In the genomic region with DNA sequence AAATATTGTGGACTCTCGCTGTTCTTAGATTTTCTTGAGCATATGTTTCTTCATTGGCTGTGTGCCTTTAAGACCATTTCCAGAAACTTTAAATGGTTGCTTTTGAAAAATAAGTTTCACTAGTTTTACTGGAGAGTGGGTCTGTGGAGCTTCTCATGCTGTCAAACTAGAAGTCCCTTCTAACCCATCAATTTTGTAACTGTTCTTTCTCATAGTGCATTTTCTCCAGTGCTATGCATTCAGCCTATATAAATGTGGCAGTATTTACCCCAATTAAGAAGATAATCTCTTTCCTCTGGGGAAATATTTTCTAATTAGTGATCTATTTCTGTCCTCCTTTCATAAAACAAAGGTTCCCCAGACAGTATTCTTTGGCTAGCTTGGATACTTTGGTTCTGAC, we compare ENCODE assay signal across 24 cellular contexts.
"Had no signal": no experiment of that assay in that cellular context is flagged by ENCODE, and none has a peak within 500 bp of the region (broad histone marks: within the 10 kb centered on the region; RNA-seq: fewer than 3 reads in every experiment).

No MANE protein-coding gene starts in this region.

- DNase-seq: cortex of kidney; dorsolateral prefrontal cortex; effector memory CD4-positive, alpha-beta T cell; glutamatergic neuron; mammary epithelial cell; midbrain; nucleus accumbens; ovary; right cardiac atrium; small intestine; stimulated activated CD4-positive, alpha-beta T cell treated with anti-CD3 and anti-CD28 coated beads, Interleukin-2, amount 100 ng/mL, for 48 hours; stimulated activated CD8-positive, alpha-beta memory T cell treated with anti-CD3 and anti-CD28 coated beads, Interleukin-4, amount 100 ng/mL, for 48 hours; stimulated activated naive CD8-positive, alpha-beta T cell treated with anti-CD3 and anti-CD28 coated beads, Interleukin-15, Interleukin-2, amounts not matched to agents 100 U/mL and 50 U/mL, for 24 hours; thyroid gland; upper lobe of right lung had no signal

- H3K27ac Mint-ChIP-seq: neural progenitor cell had no signal

- H3K4me3 Mint-ChIP-seq: natural killer cell treated with Interleukin-12 subunit alpha and Interleukin-12 subunit beta and Interleukin-15 and Interleukin-18, amount 100 ng/mL, for 72 hours; neural progenitor cell; stimulated activated effector memory CD8-positive, alpha-beta T cell treated with anti-CD3 and anti-CD28 coated beads, Interleukin-12 subunit alpha, Interleukin-12 subunit beta, amount 100 ng/mL, for 72 hours had no signal

- H3K36me3 Mint-ChIP-seq: stimulated activated effector memory CD8-positive, alpha-beta T cell treated with anti-CD3 and anti-CD28 coated beads, Interleukin-12 subunit alpha, Interleukin-12 subunit beta, amount 100 ng/mL, for 72 hours had no signal

- H3K27me3 Mint-ChIP-seq: natural killer cell treated with Interleukin-12 subunit alpha and Interleukin-12 subunit beta and Interleukin-15 and Interleukin-18, amount 100 ng/mL, for 72 hours had no signal

- ATAC-seq: gastroesophageal sphincter; left lobe of liver; natural killer cell treated with Interleukin-12 subunit alpha and Interleukin-12 subunit beta and Interleukin-15 and Interleukin-18, amount 100 ng/mL, for 72 hours; stimulated activated effector memory CD8-positive, alpha-beta T cell treated with anti-CD3 and anti-CD28 coated beads, Interleukin-12 subunit alpha, Interleukin-12 subunit beta, amount 100 ng/mL, for 72 hours; stimulated activated naive CD8-positive, alpha-beta T cell treated with anti-CD3 and anti-CD28 coated beads, Interleukin-15, Interleukin-2, amounts not matched to agents 100 U/mL and 50 U/mL, for 24 hours; upper lobe of right lung had no signal

- H3K27me3 ChIP-seq: esophagus muscularis mucosa, gastroesophageal sphincter, neural progenitor cell, ovary, suprapubic skin, thyroid gland, upper lobe of right lung, vagina had no signal

- H3K4me1 ChIP-seq: neural progenitor cell, upper lobe of right lung had no signal

- H3K4me1 Mint-ChIP-seq: neural progenitor cell had no signal

- H3K27ac ChIP-seq: dorsolateral prefrontal cortex, epithelial cell of prostate, esophagus muscularis mucosa, gastroesophageal sphincter, neural progenitor cell, ovary, suprapubic skin, thyroid gland, upper lobe of right lung, vagina had no signal

- H3K4me2 ChIP-seq: neural progenitor cell had no signal

- H3K9ac ChIP-seq: neural progenitor cell had no signal

- H2AFZ ChIP-seq: neural progenitor cell had no signal

- H3K9me3 ChIP-seq: ovary, thyroid gland, upper lobe of right lung had no signal
